11 cellular contexts compared by ENCODE assay signal in genomic region chr18:23523429-23524212, GRCh38. TPM values are rescaled to one million over a fixed set of nuclear protein-coding genes. Genes with fewer than 3 reads are reported as not detected.
DNase-seq lines count a peak whose midpoint lies in the region; ATAC-seq and TF ChIP-seq lines count a peak whose summit lies in the region.
"Had no signal": no experiment of that assay in that cellular context is flagged by ENCODE, and none has a peak within 500 bp of the region (broad histone marks: within the 10 kb centered on the region; RNA-seq: fewer than 3 reads in every experiment).

No MANE protein-coding gene starts in this region.

- no peak overlapping the region for H3K27ac ChIP-seq in psoas muscle

- H3K4me1 ChIP-seq in psoas muscle = no peaks in the 10 kb centered on the region

- DNase-seq in ELR (ENCODE audit: low read depth) = peak; percentile 57
- peak; percentile 56 for DNase-seq in MCF 10A (ENCODE audit: unreplicated experiment)
- DNase-seq in naive B cell = no peak
- DNase-seq in occipital lobe (lab: John Stamatoyannopoulos, UW) = no peak
- no peak for DNase-seq in COR-L47 (lab: John Stamatoyannopoulos, UW)
- no peak for DNase-seq in psoas muscle
- DNase-seq: GF-D8, NCI-H2029, posterior cingulate gyrus had no signal

- H3K4me3 Mint-ChIP-seq in IgD-negative memory B cell (peak overlapping the region in 1 of 4 donors; percentile 57), MCF 10A (ENCODE audit: unreplicated experiment) (no peak overlapping the region), naive B cell (no peak overlapping the region)

- ATAC-seq in naive B cell (ENCODE audit: low read depth in 2 of 2) (no peak), GM21515 (IDR thresholded peaks at IDR 0.05; ENCODE audit: unreplicated experiment) (no peak), psoas muscle (no peak)

- BruUV-seq in MCF 10A (replicated peaks; lab: Mats Ljungman, UMichigan) = no TSS peak

- peaks cover 2 to 8% (median 6%) of the 10 kb centered on the region in 3 donors for H3K4me1 Mint-ChIP-seq in IgD-negative memory B cell
- peaks cover 6% of the 10 kb centered on the region for H3K4me1 Mint-ChIP-seq in MCF 10A (ENCODE audit: insufficient read depth, unreplicated experiment)
- peaks cover 0 to 11% (median 5%) of the 10 kb centered on the region in 3 donors for H3K4me1 Mint-ChIP-seq in naive B cell

- WGBS in psoas muscle, 3 donors = 87 to 91% (median 90%) methylated on average over 12 of the region's 12 CpGs

- H3K27ac Mint-ChIP-seq in IgD-negative memory B cell (peak overlapping the region; percentile 16 to 86 (median 76)), MCF 10A (ENCODE audit: low read depth, unreplicated experiment) (peak overlapping the region; percentile 76), naive B cell (peak overlapping the region in 5 of 6 donors; percentile 16 to 84 (median 57))

- no peak for TF ChIP-seq CTCF in MCF 10A (IDR thresholded peaks at IDR 0.05; ENCODE audit: unreplicated experiment)
- no peak for TF ChIP-seq CTCF in psoas muscle (IDR thresholded peaks at IDR 0.05)

- H3K9me3 Mint-ChIP-seq in IgD-negative memory B cell (no peaks in the 10 kb centered on the region), MCF 10A (ENCODE audit: unreplicated experiment) (no peaks in the 10 kb centered on the region), naive B cell (no peaks in the 10 kb centered on the region)

- POLR2A ChIA-PET in MCF 10A (lab: Yijun Ruan, JAX) = interaction anchor here (0.6 to 0.7 kb wide), 2 partner anchors 9 to 245 kb away, joined by 3 read pairs; no protein-coding TSS in a partner anchor

- H3K27me3 Mint-ChIP-seq in IgD-negative memory B cell = no peaks in the 10 kb centered on the region
- no peaks in the 10 kb centered on the region for H3K27me3 Mint-ChIP-seq in MCF 10A (ENCODE audit: insufficient read depth, unreplicated experiment)
- no peaks in the 10 kb centered on the region for H3K27me3 Mint-ChIP-seq in naive B cell

- intact Hi-C loops in MCF 10A (cut with micrococcal nuclease) (no loop called here), psoas muscle (cut with DNase I) (no loop called here)

- H3K36me3 ChIP-seq in psoas muscle (ENCODE audit: insufficient read depth in 1 of 2, low read depth in 1 of 2) = peaks cover 8 to 98% of the 10 kb centered on the region in 2 donors

- CTCF ChIA-PET in MCF 10A (lab: Yijun Ruan, JAX) = interaction anchor here (0.6 to 1.9 kb wide), 6 partner anchors 7 to 1671 kb away, joined by 3 to 5 read pairs (median 4); no protein-coding TSS in a partner anchor

- peaks cover 6% of the 10 kb centered on the region for H3K36me3 Mint-ChIP-seq in IgD-negative memory B cell
- peaks cover 92% of the 10 kb centered on the region for H3K36me3 Mint-ChIP-seq in MCF 10A (ENCODE audit: insufficient read depth, unreplicated experiment)
- H3K36me3 Mint-ChIP-seq in naive B cell = peaks cover 11 to 24% of the 10 kb centered on the region in 2 donors

- H3K27me3 ChIP-seq in psoas muscle (ENCODE audit: insufficient read depth in 3 of 3, low read length in 2 of 3) = no peaks in the 10 kb centered on the region

- H3K4me3 ChIP-seq in psoas muscle = no peak overlapping the region

- no peaks in the 10 kb centered on the region for H3K9me3 ChIP-seq in psoas muscle

RNA-seq across cellular contexts. Expression of gene RMC1, which starts 20.3 kb away (rescaled TPM):
- polyA plus RNA-seq in IgD-negative memory B cell = 73.0 TPM
- total RNA-seq in MCF 10A (2022) = 24.7 and 28.0 TPM in 2 replicates
- 10 to 100 TPM; 40.1 to 98.1 (median 88.1) TPM for polyA plus RNA-seq in naive B cell (ENCODE audit: low read depth in 6 of 6)
- total RNA-seq in occipital lobe = 37.0 TPM
- 10 to 100 TPM; 13.8 to 20.1 (median 16.4) TPM for total RNA-seq in psoas muscle
- 10 to 100 TPM; 19.3 to 33.9 (median 20.1) TPM for polyA plus RNA-seq in psoas muscle

Comparison
In these comparisons a context has a peak if more than half of its experiments do, and no peak if none do; other contexts are left out.
1. DNase-seq: peak in ELR (single experiment) and MCF 10A (single experiment); none in naive B cell (single experiment), occipital lobe (single experiment), COR-L47 (single experiment) and psoas muscle (0 of 2).
2. Peak in every context shown above with its lines, with median percentiles within 50 percentile points of each other: H3K27ac Mint-ChIP-seq.